Comparison of ENCODE assay signal across 21 cellular contexts in genomic region chr5:150014456-150014855, GRCh38.
"Had no signal": no experiment of that assay in that cellular context is flagged by ENCODE, and none has a peak within 500 bp of the region (broad histone marks: within the 10 kb centered on the region; RNA-seq: fewer than 3 reads in every experiment).

No MANE protein-coding gene starts in this region.

- H3K27me3 Mint-ChIP-seq: effector memory CD8-positive, alpha-beta T cell; memory B cell; stimulated activated naive CD8-positive, alpha-beta T cell treated with anti-CD3 and anti-CD28 coated beads, Interleukin-15, amount 100 ng/mL, for 72 hours had no signal

- H3K27ac Mint-ChIP-seq: effector memory CD8-positive, alpha-beta T cell; memory B cell; natural killer cell; stimulated activated naive CD8-positive, alpha-beta T cell treated with anti-CD3 and anti-CD28 coated beads, Interleukin-15, amount 100 ng/mL, for 72 hours had no signal

- H3K4me3 Mint-ChIP-seq: effector memory CD8-positive, alpha-beta T cell; memory B cell; natural killer cell; stimulated activated naive CD8-positive, alpha-beta T cell treated with anti-CD3 and anti-CD28 coated beads, Interleukin-15, amount 100 ng/mL, for 72 hours had no signal

- FAIRE-seq: endometrium, frontal cortex, keratinocyte had no signal

- ATAC-seq: effector memory CD8-positive, alpha-beta T cell; left ventricle myocardium superior; lower lobe of right lung; psoas muscle; right cardiac atrium; stimulated activated naive CD8-positive, alpha-beta T cell treated with anti-CD3 and anti-CD28 coated beads, Interleukin-15, amount 100 ng/mL, for 72 hours; upper lobe of right lung had no signal

- DNase-seq: cortex of kidney; effector memory CD8-positive, alpha-beta T cell; hypothalamus; left ventricle myocardium superior; lower lobe of right lung; natural killer cell; occipital lobe; ovary; posterior cingulate gyrus; psoas muscle; right cardiac atrium; sigmoid colon; stimulated activated CD4-positive, alpha-beta T cell treated with anti-CD3 and anti-CD28 coated beads, Interleukin-2, amount 100 ng/mL, for 48 hours; stimulated activated naive CD4-positive, alpha-beta T cell; stimulated activated naive CD8-positive, alpha-beta T cell treated with anti-CD3 and anti-CD28 coated beads, Interleukin-15, amount 100 ng/mL, for 72 hours; upper lobe of right lung; uterus had no signal

- H3K9me3 Mint-ChIP-seq: effector memory CD8-positive, alpha-beta T cell; stimulated activated naive CD8-positive, alpha-beta T cell treated with anti-CD3 and anti-CD28 coated beads, Interleukin-15, amount 100 ng/mL, for 72 hours had no signal
